ENCODE assay signal across 21 cellular contexts in genomic region chr7:1056785-1057410, GRCh38. TPM values are rescaled to one million over a fixed set of nuclear protein-coding genes. Genes with fewer than 3 reads are reported as not detected.
"Had no signal": no experiment of that assay in that cellular context is flagged by ENCODE, and none has a peak within 500 bp of the region (broad histone marks: within the 10 kb centered on the region; RNA-seq: fewer than 3 reads in every experiment).

No MANE protein-coding gene starts in this region.

- H3K36me3 ChIP-seq: colonic mucosa, neutrophil, thyroid gland, vagina had no signal

- H3K27ac Mint-ChIP-seq: activated CD4-positive, alpha-beta memory T cell treated with anti-CD3 and anti-CD28 coated beads, Interleukin-2, amount 10 ng/mL, durations not matched to agents 7 days and 5 days; activated CD4-positive, alpha-beta T cell treated with anti-CD3 and anti-CD28 coated beads for 36 hours; activated CD8-positive, alpha-beta memory T cell treated with anti-CD3 and anti-CD28 coated beads, Interleukin-2, amount 10 ng/mL, durations not matched to agents 7 days and 5 days; activated naive CD8-positive, alpha-beta T cell treated with anti-CD3 and anti-CD28 coated beads, Interleukin-2, amount 50 U/mL, for 24 hours; endodermal cell; memory B cell; stimulated activated memory B cell treated with anti-CD40 and anti-IgM and Interleukin-4, amounts not matched to agents 10 μg/mL and 1 μg/mL and 100 μg/mL, for 72 hours; WTC11 had no signal

- H3K27me3 ChIP-seq: colonic mucosa, pancreas, sigmoid colon, thyroid gland, vagina had no signal

- H3K36me3 Mint-ChIP-seq: activated CD8-positive, alpha-beta memory T cell treated with anti-CD3 and anti-CD28 coated beads, Interleukin-2, amount 10 ng/mL, durations not matched to agents 7 days and 5 days; brain; WTC11 had no signal

- H3K27me3 Mint-ChIP-seq: activated CD8-positive, alpha-beta memory T cell treated with anti-CD3 and anti-CD28 coated beads, Interleukin-2, amount 10 ng/mL, durations not matched to agents 7 days and 5 days; activated naive CD8-positive, alpha-beta T cell treated with anti-CD3 and anti-CD28 coated beads, Interleukin-2, amount 50 U/mL, for 24 hours had no signal

- H3K27ac ChIP-seq: colonic mucosa, epithelial cell of prostate, neutrophil, pancreas, vagina had no signal

- H3K9me3 ChIP-seq: colonic mucosa, neutrophil, pancreas, sigmoid colon, thyroid gland, vagina had no signal

- DNase-seq: activated CD4-positive, alpha-beta memory T cell treated with anti-CD3 and anti-CD28 coated beads, Interleukin-2, amount 10 ng/mL, durations not matched to agents 7 days and 5 days; activated CD4-positive, alpha-beta T cell treated with anti-CD3 and anti-CD28 coated beads for 36 hours; activated CD8-positive, alpha-beta memory T cell treated with anti-CD3 and anti-CD28 coated beads, Interleukin-2, amount 10 ng/mL, durations not matched to agents 7 days and 5 days; activated naive CD8-positive, alpha-beta T cell treated with anti-CD3 and anti-CD28 coated beads, Interleukin-2, amount 50 U/mL, for 24 hours; central memory CD4-positive, alpha-beta T cell; colonic mucosa; endodermal cell; foreskin fibroblast; hippocampal formation; sigmoid colon; stimulated activated CD4-positive, alpha-beta T cell treated with anti-CD3 and anti-CD28 coated beads, Interleukin-4, amount 100 ng/mL, for 4 hours had no signal

- H3K4me3 Mint-ChIP-seq: activated CD4-positive, alpha-beta memory T cell treated with anti-CD3 and anti-CD28 coated beads, Interleukin-2, amount 10 ng/mL, durations not matched to agents 7 days and 5 days; activated CD4-positive, alpha-beta T cell treated with anti-CD3 and anti-CD28 coated beads for 36 hours; activated CD8-positive, alpha-beta memory T cell treated with anti-CD3 and anti-CD28 coated beads, Interleukin-2, amount 10 ng/mL, durations not matched to agents 7 days and 5 days; activated naive CD8-positive, alpha-beta T cell treated with anti-CD3 and anti-CD28 coated beads, Interleukin-2, amount 50 U/mL, for 24 hours; brain; endodermal cell; memory B cell; stimulated activated memory B cell treated with anti-CD40 and anti-IgM and Interleukin-4, amounts not matched to agents 10 μg/mL and 1 μg/mL and 100 μg/mL, for 72 hours; WTC11 had no signal

- ATAC-seq: activated CD4-positive, alpha-beta T cell treated with anti-CD3 and anti-CD28 coated beads for 36 hours; activated CD8-positive, alpha-beta memory T cell treated with anti-CD3 and anti-CD28 coated beads, Interleukin-2, amount 10 ng/mL, durations not matched to agents 7 days and 5 days; activated naive CD8-positive, alpha-beta T cell treated with anti-CD3 and anti-CD28 coated beads, Interleukin-2, amount 50 U/mL, for 24 hours; naive thymus-derived CD8-positive, alpha-beta T cell; stimulated activated memory B cell treated with anti-CD40 and anti-IgM and Interleukin-4, amounts not matched to agents 10 μg/mL and 1 μg/mL and 100 μg/mL, for 72 hours; WTC11 had no signal

- H3K4me3 ChIP-seq: colonic mucosa had no signal

- H3K9me3 Mint-ChIP-seq: activated CD4-positive, alpha-beta memory T cell treated with anti-CD3 and anti-CD28 coated beads, Interleukin-2, amount 10 ng/mL, durations not matched to agents 7 days and 5 days; activated naive CD8-positive, alpha-beta T cell treated with anti-CD3 and anti-CD28 coated beads, Interleukin-2, amount 50 U/mL, for 24 hours; brain; endodermal cell; memory B cell; naive thymus-derived CD8-positive, alpha-beta T cell; WTC11 had no signal

RNA-seq across cellular contexts. Expression of gene GPER1, which starts 31.0 kb away (rescaled TPM):
- total RNA-seq: activated CD4-positive, alpha-beta T cell treated with anti-CD3 and anti-CD28 coated beads for 36 hours; activated CD8-positive, alpha-beta memory T cell treated with anti-CD3 and anti-CD28 coated beads, Interleukin-2, amount 10 ng/mL, durations not matched to agents 7 days and 5 days had no signal
